Comparison of ENCODE assay signal across 21 cellular contexts in the genomic region with DNA sequence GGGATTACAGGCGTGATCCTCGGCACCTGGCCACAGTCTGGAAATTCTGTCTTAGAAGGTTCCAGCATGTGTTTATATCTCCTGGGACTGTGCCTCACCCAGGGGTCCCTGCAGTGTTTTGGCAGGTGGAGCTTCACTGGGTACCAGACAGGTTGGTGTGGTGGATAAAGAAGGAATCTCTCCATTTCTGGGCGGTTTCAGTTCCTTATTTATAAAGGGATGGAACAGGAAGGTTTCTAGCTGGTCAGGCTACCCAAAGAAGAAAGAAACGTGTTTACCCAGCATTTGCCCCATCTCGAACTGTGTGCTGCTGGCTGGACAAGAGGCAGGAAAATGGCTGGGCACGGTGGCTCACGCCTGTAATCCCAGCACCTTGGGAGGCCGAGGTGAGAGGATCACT. TPM values are rescaled to one million over a fixed set of nuclear protein-coding genes. Genes with fewer than 3 reads are reported as not detected.
DNase-seq lines count a peak whose midpoint lies in the region; TF ChIP-seq lines count a peak whose summit lies in the region.
"Had no signal": no experiment of that assay in that cellular context is flagged by ENCODE, and none has a peak within 500 bp of the region (broad histone marks: within the 10 kb centered on the region; RNA-seq: fewer than 3 reads in every experiment).

No MANE protein-coding gene starts in this region.

- no peaks in the 10 kb centered on the region for H3K27me3 ChIP-seq in osteoblast (ENCODE audit: insufficient read depth, low read length)
- H3K27me3 ChIP-seq: body of pancreas had no signal

- no peaks in the 10 kb centered on the region for H3K79me2 ChIP-seq in osteoblast (ENCODE audit: insufficient read depth, low read length)

- TF ChIP-seq CTCF in CD14-positive monocyte (IDR thresholded peaks at IDR 0.05) = no peak
- no peak for TF ChIP-seq CTCF in osteoblast (IDR thresholded peaks at IDR 0.05; ENCODE audit: extremely low read depth, low read depth, low read length)

- intact Hi-C loops in CD14-positive monocyte (cut with micrococcal nuclease) (loop anchor here in 1 of 2 donors (10.0 kb wide), 1 partner anchor 110 kb away; no protein-coding TSS in a partner anchor), head of caudate nucleus (cut with DNase I) (no loop called here)

- H3K4me3 ChIP-seq in osteoblast (ENCODE audit: insufficient read depth, low read length) = no peak overlapping the region
- H3K4me3 ChIP-seq: body of pancreas, lung, SK-N-MC had no signal

- H3K36me3 Mint-ChIP-seq in CD14-positive monocyte = peaks cover 45 to 64% of the 10 kb centered on the region in 2 donors
- peaks cover 53% of the 10 kb centered on the region for H3K36me3 Mint-ChIP-seq in activated CD4-positive, alpha-beta memory T cell treated with anti-CD3 and anti-CD28 coated beads, Interleukin-2, amount 10 ng/mL, durations not matched to agents 7 days and 5 days (ENCODE audit: low read depth)

- H3K27me3 Mint-ChIP-seq in CD14-positive monocyte (ENCODE audit: low read depth in 3 of 3) = no peaks in the 10 kb centered on the region
- no peaks in the 10 kb centered on the region for H3K27me3 Mint-ChIP-seq in activated CD4-positive, alpha-beta memory T cell treated with anti-CD3 and anti-CD28 coated beads, Interleukin-2, amount 10 ng/mL, durations not matched to agents 7 days and 5 days

- H3K9me3 Mint-ChIP-seq in CD14-positive monocyte = peaks cover 0 to 1% (median 0%) of the 10 kb centered on the region in 7 donors
- H3K9me3 Mint-ChIP-seq in activated CD4-positive, alpha-beta memory T cell treated with anti-CD3 and anti-CD28 coated beads, Interleukin-2, amount 10 ng/mL, durations not matched to agents 7 days and 5 days = no peaks in the 10 kb centered on the region
- H3K9me3 Mint-ChIP-seq: T-helper 2 cell treated with Interferon-gamma antibody and Interleukin-4, amounts not matched to agents 5 μg/mL and 100 μg/mL, for 36 hours had no signal

- H3K4me2 ChIP-seq in osteoblast (ENCODE audit: insufficient read depth, low read length) = no peak overlapping the region

- no peaks in the 10 kb centered on the region for H4K20me1 ChIP-seq in osteoblast (ENCODE audit: insufficient read depth, low read length)

- H3K36me3 ChIP-seq in osteoblast (ENCODE audit: insufficient read depth, low read length) = peaks cover 28% of the 10 kb centered on the region

- H2AFZ ChIP-seq in osteoblast (ENCODE audit: low read length) = no peak overlapping the region

- peaks cover 46% of the 10 kb centered on the region for H3K4me1 Mint-ChIP-seq in CD14-positive monocyte
- peaks cover 40% of the 10 kb centered on the region for H3K4me1 Mint-ChIP-seq in activated CD4-positive, alpha-beta memory T cell treated with anti-CD3 and anti-CD28 coated beads, Interleukin-2, amount 10 ng/mL, durations not matched to agents 7 days and 5 days

- CTCF ChIA-PET in activated CD4-positive, alpha-beta memory T cell treated with anti-CD3 and anti-CD28 coated beads, Interleukin-2, amount 10 ng/mL, durations not matched to agents 7 days and 5 days (lab: Charles Lee) = interaction anchor here (1.1 to 2.4 kb wide), 2 partner anchors 23 to 197 kb away, joined by 3 to 11 read pairs (median 8); a partner anchor contains a TSS

- no peaks in the 10 kb centered on the region for H3K4me1 ChIP-seq in osteoblast (ENCODE audit: insufficient read depth, low read length)
- H3K4me1 ChIP-seq: body of pancreas had no signal

- peak overlapping the region; percentile 98 to 100 (median 99) for H3K27ac Mint-ChIP-seq in CD14-positive monocyte
- H3K27ac Mint-ChIP-seq in activated CD4-positive, alpha-beta memory T cell treated with anti-CD3 and anti-CD28 coated beads, Interleukin-2, amount 10 ng/mL, durations not matched to agents 7 days and 5 days = peak overlapping the region; percentile 86

- H3K4me3 Mint-ChIP-seq in CD14-positive monocyte = peak overlapping the region; percentile 31 to 71
- no peak overlapping the region for H3K4me3 Mint-ChIP-seq in activated CD4-positive, alpha-beta memory T cell treated with anti-CD3 and anti-CD28 coated beads, Interleukin-2, amount 10 ng/mL, durations not matched to agents 7 days and 5 days

- POLR2A ChIA-PET in activated CD4-positive, alpha-beta memory T cell treated with anti-CD3 and anti-CD28 coated beads, Interleukin-2, amount 10 ng/mL, durations not matched to agents 7 days and 5 days (lab: Charles Lee) = interaction anchor here (1.0 to 2.4 kb wide), 2 partner anchors 10 to 23 kb away, joined by 4 to 13 read pairs; a partner anchor contains a TSS

- H3K27ac ChIP-seq in osteoblast (ENCODE audit: low read depth, low read length) = no peak overlapping the region
- H3K27ac ChIP-seq: SK-N-MC had no signal

- H3K9me3 ChIP-seq in osteoblast (ENCODE audit: low read depth, low read length) = no peaks in the 10 kb centered on the region
- H3K9me3 ChIP-seq: body of pancreas had no signal

- peak; percentile 24 for DNase-seq in SKM-1 treated with dmso at 0.1 percent for 144 hours (lab: John Stamatoyannopoulos, UW; ENCODE audit: unreplicated experiment)
- no peak for DNase-seq in SKM-1 (lab: John Stamatoyannopoulos, UW; ENCODE audit: unreplicated experiment)
- DNase-seq in CD14-positive monocyte (ENCODE audit: low spot score) = no peak
- DNase-seq in activated CD4-positive, alpha-beta memory T cell treated with anti-CD3 and anti-CD28 coated beads, Interleukin-2, amount 10 ng/mL, durations not matched to agents 7 days and 5 days = no peak
- DNase-seq in osteoblast (ENCODE audit: insufficient read length, low spot score, missing footprints) = peak; percentile 34
- no peak for DNase-seq in NCI-H2081 (lab: John Stamatoyannopoulos, UW)
- DNase-seq in head of caudate nucleus = no peak
- no peak for DNase-seq in NCI-H1092 treated with DMSO at 0.1 percent for 48 hours (lab: John Stamatoyannopoulos, UW)
- DNase-seq: foreskin melanocyte; GOT3; Karpas-422; NCI-H1092; NCI-H1930; NCI-H446; stimulated activated CD4-positive, alpha-beta T cell treated with anti-CD3 and anti-CD28 coated beads, Interleukin-12 subunit alpha, Interleukin-12 subunit beta, amount 100 ng/mL, for 4 hours; stimulated activated CD4-positive, alpha-beta T cell treated with anti-CD3 and anti-CD28 coated beads, Interleukin-4, amount 100 ng/mL, for 4 hours had no signal

RNA-seq across cellular contexts. Expression of a gene that starts 9.8 kb away (rescaled TPM):
- polyA plus RNA-seq in CD14-positive monocyte = 10 to 100 TPM; 11.2 to 14.4 TPM
- 100 to 1,000 TPM; 130 to 152 TPM for total RNA-seq in activated CD4-positive, alpha-beta memory T cell treated with anti-CD3 and anti-CD28 coated beads, Interleukin-2, amount 10 ng/mL, durations not matched to agents 7 days and 5 days
- total RNA-seq in osteoblast = 75.1 and 83.6 TPM in 2 replicates

RNA-seq across cellular contexts. Expression of a gene that starts 22.9 kb away (rescaled TPM):
- 10 to 100 TPM; 32.8 to 34.3 TPM for polyA plus RNA-seq in CD14-positive monocyte
- 10 to 100 TPM; 15.2 to 15.3 TPM for total RNA-seq in activated CD4-positive, alpha-beta memory T cell treated with anti-CD3 and anti-CD28 coated beads, Interleukin-2, amount 10 ng/mL, durations not matched to agents 7 days and 5 days
- total RNA-seq in osteoblast = 16.6 and 21.2 TPM in 2 replicates

RNA-seq across cellular contexts. Expression of a gene that starts 29.4 kb away (rescaled TPM):
- polyA plus RNA-seq in CD14-positive monocyte = 1 to 10 TPM in 1 of 2 donors, under 1 TPM in 1; 0.41 to 1.0 TPM
- total RNA-seq in activated CD4-positive, alpha-beta memory T cell treated with anti-CD3 and anti-CD28 coated beads, Interleukin-2, amount 10 ng/mL, durations not matched to agents 7 days and 5 days = 1 to 10 TPM; 5.5 to 7.5 TPM
- 25.0 and 26.1 TPM in 2 replicates for total RNA-seq in osteoblast

RNA-seq across cellular contexts. Expression of a gene that starts 50.4 kb away (rescaled TPM):
- polyA plus RNA-seq in CD14-positive monocyte = not detected
- under 1 TPM; 0.13 to 0.33 TPM for total RNA-seq in activated CD4-positive, alpha-beta memory T cell treated with anti-CD3 and anti-CD28 coated beads, Interleukin-2, amount 10 ng/mL, durations not matched to agents 7 days and 5 days
- total RNA-seq in osteoblast = not detected in 2 replicates
- polyA plus RNA-seq: BJ had no signal

RNA-seq across cellular contexts. Expression of a gene that starts 56.5 kb away (rescaled TPM):
- 1 to 10 TPM; 1.4 to 3.0 TPM for polyA plus RNA-seq in CD14-positive monocyte
- total RNA-seq in activated CD4-positive, alpha-beta memory T cell treated with anti-CD3 and anti-CD28 coated beads, Interleukin-2, amount 10 ng/mL, durations not matched to agents 7 days and 5 days = 1 to 10 TPM in 1 of 2 experiments, under 1 TPM in 1; 0.68 to 1.7 TPM
- total RNA-seq in osteoblast = 2.9 and 4.1 TPM in 2 replicates

Comparison
In these comparisons a context has a peak if more than half of its experiments do, and no peak if none do; other contexts are left out.
1. DNase-seq: peak in SKM-1 treated with dmso at 0.1 percent for 144 hours (single experiment) and osteoblast (single experiment); none in SKM-1 (single experiment), CD14-positive monocyte (single experiment), activated CD4-positive, alpha-beta memory T cell treated with anti-CD3 and anti-CD28 coated beads, Interleukin-2, amount 10 ng/mL, durations not matched to agents 7 days and 5 days (single experiment), NCI-H2081 (0 of 2), head of caudate nucleus (0 of 42) and NCI-H1092 treated with DMSO at 0.1 percent for 48 hours (single experiment).